18 cellular contexts compared by ENCODE assay signal in the genomic region with DNA sequence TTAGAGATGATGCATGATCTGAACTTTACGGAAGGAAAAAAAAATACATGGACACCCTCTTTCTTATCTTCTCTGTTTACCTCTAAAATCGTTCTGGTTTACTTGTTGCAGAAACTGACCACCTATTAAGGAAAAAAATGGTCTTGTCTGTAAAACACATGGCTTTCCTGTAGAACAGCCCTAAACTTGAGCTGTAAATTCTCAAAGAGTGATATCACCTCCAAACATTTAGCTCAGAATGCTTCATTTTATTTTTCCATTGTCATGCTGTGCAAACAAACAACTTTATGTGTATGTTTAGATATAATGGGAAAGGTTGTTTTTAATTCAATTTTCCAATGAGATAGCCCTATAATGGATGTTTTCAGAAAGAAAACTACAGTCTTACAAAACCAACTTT.
DNase-seq lines count a peak whose midpoint lies in the region; ATAC-seq and TF ChIP-seq lines count a peak whose summit lies in the region.
"Had no signal": no experiment of that assay in that cellular context is flagged by ENCODE, and none has a peak within 500 bp of the region (broad histone marks: within the 10 kb centered on the region; RNA-seq: fewer than 3 reads in every experiment).

No MANE protein-coding gene starts in this region.

- peaks cover 9% of the 10 kb centered on the region for H3K4me1 Mint-ChIP-seq in type B pancreatic cell (ENCODE audit: unreplicated experiment)
- H3K4me1 Mint-ChIP-seq: CD4-positive, CD25-positive, alpha-beta regulatory T cell had no signal

- TF ChIP-seq CTCF in HEK293 (tag by site-specific recombination; IDR thresholded peaks at IDR 0.05) (no peak), foreskin fibroblast (IDR thresholded peaks at IDR 0.05; ENCODE audit: low read depth, low read length) (no peak), type B pancreatic cell (conservative IDR thresholded peaks at IDR 0.05) (no peak)

- POLR2A ChIA-PET in HEK293 (lab: Yijun Ruan, JAX), result no interaction called here

- H3K4me3 ChIP-seq in HEK293 (ENCODE audit: low read depth, low read length) (no peak overlapping the region), foreskin fibroblast (ENCODE audit: low read depth in 1 of 2, low read length in 2 of 2) (no peak overlapping the region)

- DNase-seq in amniotic epithelial cell (ENCODE audit: low read depth), result peak; percentile 82
- DNase-seq in foreskin fibroblast, result peak; percentile 8 to 40
- DNase-seq in type B pancreatic cell (ENCODE audit: extremely low spot score, unreplicated experiment), result no peak
- no peak for DNase-seq in pons (ENCODE audit: low spot score)
- DNase-seq in D341Med (ENCODE audit: low spot score), result no peak
- DNase-seq: ACHN; AML-193; Caco-2; CD4-positive, CD25-positive, alpha-beta regulatory T cell; NCI-H1417 treated with DMSO at 0.1 percent for 48 hours; NCI-H1930; NCI-H2171; NCI-H748 treated with DMSO at 0.1 percent for 48 hours; OCI-M1 had no signal

- H3K36me3 ChIP-seq in HEK293 (ENCODE audit: control insufficient read depth in 2 of 2, insufficient read depth in 1 of 2, low read length in 2 of 2), result no peaks in the 10 kb centered on the region

- H3K27ac ChIP-seq in HEK293 (ENCODE audit: extremely low read depth, low read depth, low read length), result no peak overlapping the region
- H3K27ac ChIP-seq: HL-60, RWPE1 had no signal

- H3K27ac Mint-ChIP-seq in type B pancreatic cell, result peak overlapping the region; percentile 13
- H3K27ac Mint-ChIP-seq: CD4-positive, CD25-positive, alpha-beta regulatory T cell had no signal

- CTCF ChIA-PET in HEK293 (lab: Yijun Ruan, JAX), result interaction anchor here (0.7 kb wide), 2 partner anchors 94 to 143 kb away, joined by 3 read pairs; no protein-coding TSS in a partner anchor

- H3K36me3 Mint-ChIP-seq in type B pancreatic cell, result no peaks in the 10 kb centered on the region
- H3K36me3 Mint-ChIP-seq: CD4-positive, CD25-positive, alpha-beta regulatory T cell had no signal

- ATAC-seq in GM18517 (IDR thresholded peaks at IDR 0.05; ENCODE audit: unreplicated experiment), result no peak

- H3K4me1 ChIP-seq in HEK293 (ENCODE audit: control insufficient read depth, insufficient read depth, low read length), result peaks cover 17% of the 10 kb centered on the region
- H3K4me1 ChIP-seq: Caco-2 had no signal

- H3K27me3 Mint-ChIP-seq in type B pancreatic cell, result no peaks in the 10 kb centered on the region

- H3K9me3 ChIP-seq in HEK293 (ENCODE audit: control insufficient read depth, insufficient read depth, low read depth, low read length), result no peaks in the 10 kb centered on the region
- H3K9me3 ChIP-seq: Caco-2 had no signal

- peak overlapping the region; percentile 11 for H3K4me3 Mint-ChIP-seq in type B pancreatic cell
- H3K4me3 Mint-ChIP-seq: CD4-positive, CD25-positive, alpha-beta regulatory T cell had no signal

- H3K9me3 Mint-ChIP-seq in type B pancreatic cell, result peaks cover 5% of the 10 kb centered on the region

TF ChIP-seq in HEK293, 187 proteins besides CTCF, POLR2A, EP300 and RAD21:
- TF ChIP-seq ZNF112 (tag by site-specific recombination; IDR thresholded peaks at IDR 0.05) (no peak), SCRT2 (tag by site-specific recombination; IDR thresholded peaks at IDR 0.05) (0 out of 2 replicates have a peak, but pooled peaks have one; percentile 18), ZNF843 (tag by site-specific recombination; IDR thresholded peaks at IDR 0.05) (peak; percentile 30; the same call in 1 of the 2 replicates), PRDM6 (tag by site-specific recombination; IDR thresholded peaks at IDR 0.05) (peak; percentile 73), ZNF26 (tag by site-specific recombination; IDR thresholded peaks at IDR 0.05) (no peak)
- TF ChIP-seq, protein P1, sequence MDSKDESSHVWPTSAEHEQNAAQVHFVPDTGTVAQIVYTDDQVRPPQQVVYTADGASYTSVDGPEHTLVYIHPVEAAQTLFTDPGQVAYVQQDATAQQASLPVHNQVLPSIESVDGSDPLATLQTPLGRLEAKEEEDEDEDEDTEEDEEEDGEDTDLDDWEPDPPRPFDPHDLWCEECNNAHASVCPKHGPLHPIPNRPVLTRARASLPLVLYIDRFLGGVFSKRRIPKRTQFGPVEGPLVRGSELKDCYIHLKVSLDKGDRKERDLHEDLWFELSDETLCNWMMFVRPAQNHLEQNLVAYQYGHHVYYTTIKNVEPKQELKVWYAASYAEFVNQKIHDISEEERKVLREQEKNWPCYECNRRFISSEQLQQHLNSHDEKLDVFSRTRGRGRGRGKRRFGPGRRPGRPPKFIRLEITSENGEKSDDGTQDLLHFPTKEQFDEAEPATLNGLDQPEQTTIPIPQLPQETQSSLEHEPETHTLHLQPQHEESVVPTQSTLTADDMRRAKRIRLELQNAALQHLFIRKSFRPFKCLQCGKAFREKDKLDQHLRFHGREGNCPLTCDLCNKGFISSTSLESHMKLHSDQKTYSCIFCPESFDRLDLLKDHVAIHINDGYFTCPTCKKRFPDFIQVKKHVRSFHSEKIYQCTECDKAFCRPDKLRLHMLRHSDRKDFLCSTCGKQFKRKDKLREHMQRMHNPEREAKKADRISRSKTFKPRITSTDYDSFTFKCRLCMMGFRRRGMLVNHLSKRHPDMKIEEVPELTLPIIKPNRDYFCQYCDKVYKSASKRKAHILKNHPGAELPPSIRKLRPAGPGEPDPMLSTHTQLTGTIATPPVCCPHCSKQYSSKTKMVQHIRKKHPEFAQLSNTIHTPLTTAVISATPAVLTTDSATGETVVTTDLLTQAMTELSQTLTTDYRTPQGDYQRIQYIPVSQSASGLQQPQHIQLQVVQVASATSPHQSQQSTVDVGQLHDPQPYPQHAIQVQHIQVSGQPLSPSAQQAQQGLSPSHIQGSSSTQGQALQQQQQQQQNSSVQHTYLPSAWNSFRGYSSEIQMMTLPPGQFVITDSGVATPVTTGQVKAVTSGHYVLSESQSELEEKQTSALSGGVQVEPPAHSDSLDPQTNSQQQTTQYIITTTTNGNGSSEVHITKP (tag by site-specific recombination; IDR thresholded peaks at IDR 0.05), result peak; percentile 67

Comparison
In these comparisons a context has a peak if more than half of its experiments do, and no peak if none do; other contexts are left out.
1. DNase-seq: peak in amniotic epithelial cell (single experiment) and foreskin fibroblast (2 of 2); none in type B pancreatic cell (single experiment), pons (single experiment) and D341Med (single experiment).